Comparison of ENCODE assay signal across 8 cellular contexts in the genomic region with DNA sequence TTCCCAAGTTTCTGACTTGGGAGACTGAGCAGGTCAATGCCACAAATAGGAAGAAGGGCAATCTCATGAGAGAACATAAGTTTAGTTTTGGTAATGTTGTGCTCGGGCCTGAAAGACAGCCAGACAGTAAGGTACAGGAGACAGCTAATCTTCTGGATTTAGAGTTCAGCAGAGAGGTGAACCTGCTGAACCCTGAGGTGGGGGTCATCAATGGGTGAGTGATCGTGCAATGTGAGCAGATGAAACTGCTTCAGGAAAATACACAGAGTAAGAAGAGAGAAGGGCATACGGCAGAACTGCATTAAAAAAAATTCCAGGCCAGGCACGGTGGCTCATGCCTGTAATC. TPM values are rescaled to one million over a fixed set of nuclear protein-coding genes. Genes with fewer than 3 reads are reported as not detected.
DNase-seq lines count a peak whose midpoint lies in the region; ATAC-seq, FAIRE-seq and TF ChIP-seq lines count a peak whose summit lies in the region.

No MANE protein-coding gene starts in this region.

- H3K9me1 ChIP-seq in keratinocyte (ENCODE audit: control insufficient read depth, extremely low read depth, insufficient read depth, low read length) = peaks cover 3% of the 10 kb centered on the region

- peak overlapping the region; percentile 85 for H3K9ac ChIP-seq in keratinocyte (ENCODE audit: control insufficient read depth, extremely low read depth, insufficient read depth, low read length)

- ATAC-seq in RWPE2 (ENCODE audit: low read depth) (no peak), upper lobe of left lung (ENCODE audit: low FRiP score in 2 of 2) (no peak), HG03135 (IDR thresholded peaks at IDR 0.05; ENCODE audit: unreplicated experiment) (no peak)

- H3K36me3 ChIP-seq in RWPE2 (ENCODE audit: low read depth) (peaks cover 19% of the 10 kb centered on the region), keratinocyte (ENCODE audit: control insufficient read depth in 2 of 2, extremely low read depth in 1 of 2, insufficient read depth in 2 of 2, low read length in 2 of 2) (peaks cover 5 to 8% of the 10 kb centered on the region in 2 experiments), upper lobe of left lung (peaks cover 0 to 17% (median 3%) of the 10 kb centered on the region in 4 donors)

- H2AFZ ChIP-seq in keratinocyte (ENCODE audit: control insufficient read depth, low read length) = no peak overlapping the region

- FAIRE-seq in keratinocyte (lab: Jason Lieb, UNC) = no peak

- no peaks in the 10 kb centered on the region for H3K27me3 ChIP-seq in RWPE2 (ENCODE audit: insufficient read depth, poor library complexity, severe bottlenecking)
- H3K27me3 ChIP-seq in keratinocyte (ENCODE audit: control insufficient read depth, extremely low read depth, insufficient read depth, low read length) = no peaks in the 10 kb centered on the region
- H3K27me3 ChIP-seq in upper lobe of left lung = no peaks in the 10 kb centered on the region

- no peak for TF ChIP-seq POLR2A in upper lobe of left lung (IDR thresholded peaks at IDR 0.05)

- H3K9me3 ChIP-seq in RWPE2 (ENCODE audit: severe bottlenecking) = no peaks in the 10 kb centered on the region
- H3K9me3 ChIP-seq in keratinocyte (ENCODE audit: control insufficient read depth, low read depth, low read length) = no peaks in the 10 kb centered on the region
- H3K9me3 ChIP-seq in upper lobe of left lung = no peaks in the 10 kb centered on the region

- DNase-seq in activated naive CD4-positive, alpha-beta T cell (lab: John Stamatoyannopoulos, UW) = no peak
- DNase-seq in RWPE2 (ENCODE audit: low spot score) = no peak
- DNase-seq in keratinocyte (ENCODE audit: low read depth, low spot score) = no peak
- no peak for DNase-seq in upper lobe of left lung
- no peak for DNase-seq in glomerular visceral epithelial cell (ENCODE audit: extremely low spot score)
- DNase-seq in NCI-H2196 treated with DMSO at 0.1 percent for 48 hours (lab: John Stamatoyannopoulos, UW; ENCODE audit: unreplicated experiment) = no peak

- H3K27ac ChIP-seq in RWPE2 (ENCODE audit: poor library complexity, severe bottlenecking) (peak overlapping the region; percentile 88), keratinocyte (ENCODE audit: control insufficient read depth, insufficient read depth, low read length) (peak overlapping the region; percentile 97), upper lobe of left lung (peak overlapping the region; percentile 84 to 90 (median 88))

- no peak for TF ChIP-seq CTCF in RWPE2 (IDR thresholded peaks at IDR 0.05; ENCODE audit: poor library complexity, severe bottlenecking)
- no peak for TF ChIP-seq CTCF in keratinocyte (optimal IDR thresholded peaks at IDR 0.05 in 1 of 3, IDR thresholded peaks at IDR 0.05 in 1 of 3, conservative IDR thresholded peaks at IDR 0.05 in 1 of 3; ENCODE audit: extremely low read depth in 1 of 3, insufficient read depth in 2 of 3, low read length in 3 of 3)
- TF ChIP-seq CTCF in upper lobe of left lung (IDR thresholded peaks at IDR 0.05) = no peak

- H3K79me2 ChIP-seq in keratinocyte (ENCODE audit: control insufficient read depth, insufficient read depth, low read length) = peaks cover 30% of the 10 kb centered on the region

- WGBS in upper lobe of left lung, 2 donors = 74 to 79% methylated on average over 4 of the region's 4 CpGs

- peaks cover 30% of the 10 kb centered on the region for H3K4me1 Mint-ChIP-seq in activated naive CD4-positive, alpha-beta T cell treated with anti-CD3 and anti-CD28 coated beads, Interleukin-2, amount 50 U/mL, for 24 hours

- no peak for TF ChIP-seq EP300 in upper lobe of left lung (IDR thresholded peaks at IDR 0.05)

- H4K20me1 ChIP-seq in keratinocyte (ENCODE audit: control insufficient read depth, extremely low read depth, insufficient read depth, low read length) = no peaks in the 10 kb centered on the region

- peak overlapping the region; percentile 8 for H3K4me3 Mint-ChIP-seq in activated naive CD4-positive, alpha-beta T cell treated with anti-CD3 and anti-CD28 coated beads, Interleukin-2, amount 50 U/mL, for 24 hours

- peak overlapping the region; percentile 93 for H3K27ac Mint-ChIP-seq in activated naive CD4-positive, alpha-beta T cell treated with anti-CD3 and anti-CD28 coated beads, Interleukin-2, amount 50 U/mL, for 24 hours

- H3K4me1 ChIP-seq in RWPE2 (ENCODE audit: insufficient read depth, poor library complexity, severe bottlenecking) (peaks cover 24% of the 10 kb centered on the region), keratinocyte (ENCODE audit: control insufficient read depth, extremely low read depth, insufficient read depth, low read length) (peaks cover 28% of the 10 kb centered on the region), upper lobe of left lung (peaks cover 11 to 20% (median 16%) of the 10 kb centered on the region in 4 donors)

- dilution Hi-C loops in keratinocyte (cut with MboI; ENCODE audit: extremely low pct_ligation_motif_present, low sequenced_read_pairs) = no loop called here

- H3K27me3 Mint-ChIP-seq in activated naive CD4-positive, alpha-beta T cell treated with anti-CD3 and anti-CD28 coated beads, Interleukin-2, amount 50 U/mL, for 24 hours = no peaks in the 10 kb centered on the region

- H3K9me3 Mint-ChIP-seq in activated naive CD4-positive, alpha-beta T cell treated with anti-CD3 and anti-CD28 coated beads, Interleukin-2, amount 50 U/mL, for 24 hours = no peaks in the 10 kb centered on the region

- H3K36me3 Mint-ChIP-seq in activated naive CD4-positive, alpha-beta T cell treated with anti-CD3 and anti-CD28 coated beads, Interleukin-2, amount 50 U/mL, for 24 hours = peaks cover 12% of the 10 kb centered on the region

- H3K4me2 ChIP-seq in keratinocyte (ENCODE audit: control insufficient read depth, extremely low read depth, insufficient read depth, low read depth, low read length) = peak overlapping the region; percentile 48

- no peak overlapping the region for H3K4me3 ChIP-seq in RWPE2 (ENCODE audit: severe bottlenecking)
- no peak overlapping the region for H3K4me3 ChIP-seq in keratinocyte (ENCODE audit: control insufficient read depth in 2 of 3, extremely low read depth in 1 of 3, insufficient read depth in 2 of 3, low read depth in 1 of 3, low read length in 3 of 3)
- no peak overlapping the region for H3K4me3 ChIP-seq in upper lobe of left lung

RNA-seq across cellular contexts. Expression of a gene that starts 23.3 kb away (rescaled TPM):
- 8.1 to 15.4 TPM (median 8.9 TPM) in 3 replicates for polyA plus RNA-seq in keratinocyte
- 5.6 TPM for polyA plus RNA-seq in keratinocyte (2011; ENCODE audit: low read depth)
- 9.9 and 10.2 TPM in 2 replicates for polyA plus RNA-seq in keratinocyte (2011; cell fraction: cytosol; rRNA removed)
- polyA plus RNA-seq in keratinocyte (2011; cell fraction: nucleus; rRNA removed) = 30.8 and 34.2 TPM in 2 replicates
- polyA plus RNA-seq in keratinocyte (2012; ENCODE audit: low replicate concordance) = 11.2 and 12.9 TPM in 2 replicates
- polyA minus RNA-seq in keratinocyte = 22.1 to 34.5 TPM (median 33.8 TPM) in 3 replicates
- polyA minus RNA-seq in keratinocyte (2011; cell fraction: cytosol; rRNA and poly(A)+ RNA removed) = 16.1 TPM
- polyA minus RNA-seq in keratinocyte (2011; cell fraction: nucleus; rRNA and poly(A)+ RNA removed) = 30.1 and 36.6 TPM in 2 replicates
- total RNA-seq in upper lobe of left lung = 100 to 1,000 TPM in 1 of 6 donors, 10 to 100 TPM in 5; 34.8 to 103 (median 51.2) TPM

RNA-seq across cellular contexts. Expression of a gene that starts 36.2 kb away (rescaled TPM):
- polyA plus RNA-seq in keratinocyte = 34.0 to 48.0 TPM (median 35.6 TPM) in 3 replicates
- polyA plus RNA-seq in keratinocyte (2011; ENCODE audit: low read depth) = 67.5 TPM
- polyA plus RNA-seq in keratinocyte (2011; cell fraction: cytosol; rRNA removed) = 26.6 and 50.9 TPM in 2 replicates
- polyA plus RNA-seq in keratinocyte (2011; cell fraction: nucleus; rRNA removed) = 16.9 and 24.3 TPM in 2 replicates
- polyA plus RNA-seq in keratinocyte (2012; ENCODE audit: low replicate concordance) = 42.3 and 49.7 TPM in 2 replicates
- 5.1 to 46.7 TPM (median 26.8 TPM) in 3 replicates for polyA minus RNA-seq in keratinocyte
- polyA minus RNA-seq in keratinocyte (2011; cell fraction: cytosol; rRNA and poly(A)+ RNA removed) = 55.6 TPM
- 9.5 and 21.3 TPM in 2 replicates for polyA minus RNA-seq in keratinocyte (2011; cell fraction: nucleus; rRNA and poly(A)+ RNA removed)
- 10 to 100 TPM; 25.5 to 50.0 (median 37.5) TPM for total RNA-seq in upper lobe of left lung
